Comparison of ENCODE assay signal across 9 cellular contexts in the genomic region with DNA sequence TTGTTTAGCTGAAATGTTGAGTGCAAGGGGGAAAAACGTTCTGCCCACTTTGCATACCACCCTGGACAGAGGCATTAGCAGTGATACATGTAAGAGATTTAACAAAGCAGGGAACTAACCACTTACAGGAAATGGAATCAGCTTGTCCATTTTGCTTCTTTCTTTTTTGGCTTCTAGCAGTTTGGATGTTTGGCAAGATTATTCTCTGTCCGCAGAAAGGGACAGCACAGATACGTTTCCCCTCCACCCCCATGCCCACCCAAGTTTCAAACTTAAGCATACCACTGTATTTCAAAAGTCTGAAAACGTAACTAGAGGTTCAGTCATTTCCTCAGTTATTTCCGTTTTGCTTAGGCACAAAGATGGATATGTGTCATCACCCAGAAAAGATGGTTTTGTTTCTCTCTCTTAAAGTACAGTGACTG.
A peak's percentile ranks its signal among the peaks of the same experiment; 100 is the strongest.
DNase-seq lines count a peak whose midpoint lies in the region; ATAC-seq and TF ChIP-seq lines count a peak whose summit lies in the region.
"Had no signal": no experiment of that assay in that cellular context is flagged by ENCODE, and none has a peak within 500 bp of the region (broad histone marks: within the 10 kb centered on the region; RNA-seq: fewer than 3 reads in every experiment).

No MANE protein-coding gene starts in this region.

- H3K4me3 Mint-ChIP-seq in natural killer cell treated with Interleukin-12 subunit alpha and Interleukin-12 subunit beta and Interleukin-15 and Interleukin-18, amount 100 ng/mL, for 72 hours = peak overlapping the region; percentile 67
- no peak overlapping the region for H3K4me3 Mint-ChIP-seq in natural killer cell
- peak overlapping the region; percentile 74 for H3K4me3 Mint-ChIP-seq in T-helper 2 cell treated with Interferon-gamma antibody and Interleukin-4, amounts not matched to agents 5 μg/mL and 100 μg/mL, for 36 hours
- H3K4me3 Mint-ChIP-seq in stimulated activated effector memory CD8-positive, alpha-beta T cell treated with anti-CD3 and anti-CD28 coated beads, Interleukin-12 subunit alpha, Interleukin-12 subunit beta, amount 100 ng/mL, for 72 hours = peak overlapping the region; percentile 19

- H3K27me3 Mint-ChIP-seq in natural killer cell treated with Interleukin-12 subunit alpha and Interleukin-12 subunit beta and Interleukin-15 and Interleukin-18, amount 100 ng/mL, for 72 hours = no peaks in the 10 kb centered on the region
- no peaks in the 10 kb centered on the region for H3K27me3 Mint-ChIP-seq in natural killer cell (ENCODE audit: low read depth in 2 of 2)
- H3K27me3 Mint-ChIP-seq in T-helper 2 cell treated with Interferon-gamma antibody and Interleukin-4, amounts not matched to agents 5 μg/mL and 100 μg/mL, for 36 hours (ENCODE audit: low read depth) = no peaks in the 10 kb centered on the region

- H3K27ac Mint-ChIP-seq in natural killer cell treated with Interleukin-12 subunit alpha and Interleukin-12 subunit beta and Interleukin-15 and Interleukin-18, amount 100 ng/mL, for 72 hours = peak overlapping the region; percentile 15 to 97
- H3K27ac Mint-ChIP-seq in natural killer cell = no peak overlapping the region
- H3K27ac Mint-ChIP-seq in T-helper 2 cell treated with Interferon-gamma antibody and Interleukin-4, amounts not matched to agents 5 μg/mL and 100 μg/mL, for 36 hours = peak overlapping the region; percentile 89
- peak overlapping the region; percentile 23 for H3K27ac Mint-ChIP-seq in stimulated activated effector memory CD8-positive, alpha-beta T cell treated with anti-CD3 and anti-CD28 coated beads, Interleukin-12 subunit alpha, Interleukin-12 subunit beta, amount 100 ng/mL, for 72 hours

- DNase-seq in natural killer cell treated with Interleukin-12 subunit alpha and Interleukin-12 subunit beta and Interleukin-15 and Interleukin-18, amount 100 ng/mL, for 72 hours (ENCODE audit: low spot score) = no peak
- DNase-seq in natural killer cell = no peak
- peak; percentile 64 for DNase-seq in T-helper 2 cell treated with Interferon-gamma antibody and Interleukin-4, amounts not matched to agents 5 μg/mL and 100 μg/mL, for 36 hours (ENCODE audit: low spot score)
- DNase-seq in stimulated activated effector memory CD8-positive, alpha-beta T cell treated with anti-CD3 and anti-CD28 coated beads, Interleukin-12 subunit alpha, Interleukin-12 subunit beta, amount 100 ng/mL, for 72 hours (ENCODE audit: low spot score in 2 of 2) = peak; percentile 5 to 55
- no peak for DNase-seq in NCI-H1436 treated with DMSO at 0.1 percent for 48 hours (lab: John Stamatoyannopoulos, UW)
- DNase-seq in NCI-H146 (lab: John Stamatoyannopoulos, UW) = no peak
- no peak for DNase-seq in sciatic nerve (ENCODE audit: low spot score)
- DNase-seq: DND-41 had no signal

- ATAC-seq in natural killer cell treated with Interleukin-12 subunit alpha and Interleukin-12 subunit beta and Interleukin-15 and Interleukin-18, amount 100 ng/mL, for 72 hours = peak; percentile 63 to 74
- ATAC-seq in natural killer cell (no peak), HG02943 (IDR thresholded peaks at IDR 0.05; ENCODE audit: low read depth, unreplicated experiment) (peak; percentile 67), sciatic nerve (no peak)
- ATAC-seq in stimulated activated effector memory CD8-positive, alpha-beta T cell treated with anti-CD3 and anti-CD28 coated beads, Interleukin-12 subunit alpha, Interleukin-12 subunit beta, amount 100 ng/mL, for 72 hours = peak; percentile 75

- peaks cover 13 to 38% of the 10 kb centered on the region in 2 donors for H3K4me1 Mint-ChIP-seq in natural killer cell treated with Interleukin-12 subunit alpha and Interleukin-12 subunit beta and Interleukin-15 and Interleukin-18, amount 100 ng/mL, for 72 hours (ENCODE audit: low read depth in 2 of 2)
- peaks cover 9% of the 10 kb centered on the region in 2 donors for H3K4me1 Mint-ChIP-seq in natural killer cell
- peaks cover 28% of the 10 kb centered on the region for H3K4me1 Mint-ChIP-seq in T-helper 2 cell treated with Interferon-gamma antibody and Interleukin-4, amounts not matched to agents 5 μg/mL and 100 μg/mL, for 36 hours (ENCODE audit: low read depth)
- peaks cover 34% of the 10 kb centered on the region for H3K4me1 Mint-ChIP-seq in stimulated activated effector memory CD8-positive, alpha-beta T cell treated with anti-CD3 and anti-CD28 coated beads, Interleukin-12 subunit alpha, Interleukin-12 subunit beta, amount 100 ng/mL, for 72 hours

- TF ChIP-seq CTCF in natural killer cell (IDR thresholded peaks at IDR 0.05) = no peak

- peaks cover 14% of the 10 kb centered on the region for H3K36me3 Mint-ChIP-seq in natural killer cell treated with Interleukin-12 subunit alpha and Interleukin-12 subunit beta and Interleukin-15 and Interleukin-18, amount 100 ng/mL, for 72 hours
- H3K36me3 Mint-ChIP-seq in natural killer cell = peaks cover 14% of the 10 kb centered on the region
- H3K36me3 Mint-ChIP-seq in T-helper 2 cell treated with Interferon-gamma antibody and Interleukin-4, amounts not matched to agents 5 μg/mL and 100 μg/mL, for 36 hours (ENCODE audit: low read depth) = peaks cover 11% of the 10 kb centered on the region
- H3K36me3 Mint-ChIP-seq in stimulated activated effector memory CD8-positive, alpha-beta T cell treated with anti-CD3 and anti-CD28 coated beads, Interleukin-12 subunit alpha, Interleukin-12 subunit beta, amount 100 ng/mL, for 72 hours = peaks cover 18% of the 10 kb centered on the region

- H3K9me3 Mint-ChIP-seq in natural killer cell treated with Interleukin-12 subunit alpha and Interleukin-12 subunit beta and Interleukin-15 and Interleukin-18, amount 100 ng/mL, for 72 hours = no peaks in the 10 kb centered on the region
- H3K9me3 Mint-ChIP-seq in natural killer cell = no peaks in the 10 kb centered on the region
- H3K9me3 Mint-ChIP-seq in T-helper 2 cell treated with Interferon-gamma antibody and Interleukin-4, amounts not matched to agents 5 μg/mL and 100 μg/mL, for 36 hours = no peaks in the 10 kb centered on the region
- H3K9me3 Mint-ChIP-seq in stimulated activated effector memory CD8-positive, alpha-beta T cell treated with anti-CD3 and anti-CD28 coated beads, Interleukin-12 subunit alpha, Interleukin-12 subunit beta, amount 100 ng/mL, for 72 hours = no peaks in the 10 kb centered on the region

- intact Hi-C loops in natural killer cell (cut with micrococcal nuclease) = no loop called here
- intact Hi-C loops in sciatic nerve (cut with DNase I) = no loop called here

Comparison
In these comparisons a context has a peak if more than half of its experiments do, and no peak if none do; other contexts are left out.
1. ATAC-seq: peak in natural killer cell treated with Interleukin-12 subunit alpha and Interleukin-12 subunit beta and Interleukin-15 and Interleukin-18, amount 100 ng/mL, for 72 hours (2 of 2), HG02943 (single experiment) and stimulated activated effector memory CD8-positive, alpha-beta T cell treated with anti-CD3 and anti-CD28 coated beads, Interleukin-12 subunit alpha, Interleukin-12 subunit beta, amount 100 ng/mL, for 72 hours (single experiment); none in natural killer cell (0 of 3) and sciatic nerve (single experiment).
2. H3K27ac Mint-ChIP-seq: peak in natural killer cell treated with Interleukin-12 subunit alpha and Interleukin-12 subunit beta and Interleukin-15 and Interleukin-18, amount 100 ng/mL, for 72 hours (2 of 2), T-helper 2 cell treated with Interferon-gamma antibody and Interleukin-4, amounts not matched to agents 5 μg/mL and 100 μg/mL, for 36 hours (single experiment) and stimulated activated effector memory CD8-positive, alpha-beta T cell treated with anti-CD3 and anti-CD28 coated beads, Interleukin-12 subunit alpha, Interleukin-12 subunit beta, amount 100 ng/mL, for 72 hours (single experiment); none in natural killer cell (0 of 2).
3. DNase-seq: peak in T-helper 2 cell treated with Interferon-gamma antibody and Interleukin-4, amounts not matched to agents 5 μg/mL and 100 μg/mL, for 36 hours (single experiment) and stimulated activated effector memory CD8-positive, alpha-beta T cell treated with anti-CD3 and anti-CD28 coated beads, Interleukin-12 subunit alpha, Interleukin-12 subunit beta, amount 100 ng/mL, for 72 hours (2 of 2); none in natural killer cell treated with Interleukin-12 subunit alpha and Interleukin-12 subunit beta and Interleukin-15 and Interleukin-18, amount 100 ng/mL, for 72 hours (single experiment), natural killer cell (single experiment), NCI-H1436 treated with DMSO at 0.1 percent for 48 hours (single experiment), NCI-H146 (single experiment) and sciatic nerve (single experiment).